Comparison of ENCODE assay signal across 16 cellular contexts in the genomic region with DNA sequence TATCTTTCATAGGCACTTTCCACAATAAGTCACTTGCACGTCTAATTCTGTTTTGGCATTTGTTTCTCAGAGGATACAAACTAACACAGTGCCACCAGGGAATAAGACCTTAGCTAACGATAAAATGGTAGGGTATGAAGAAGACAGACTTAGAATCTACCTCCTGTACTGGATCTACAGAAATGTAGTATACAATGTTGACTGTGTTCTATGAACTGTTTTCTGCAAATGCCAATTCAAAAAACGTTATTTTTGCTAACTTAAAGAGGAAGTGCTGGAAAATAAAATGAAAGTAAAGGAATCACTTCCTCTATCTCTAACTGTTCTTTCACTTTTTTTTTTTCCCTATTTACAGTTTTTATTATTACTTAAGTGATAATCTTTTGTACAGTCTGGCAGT. TPM values are rescaled to one million over a fixed set of nuclear protein-coding genes. Genes with fewer than 3 reads are reported as not detected.
DNase-seq lines count a peak whose midpoint lies in the region; ATAC-seq and TF ChIP-seq lines count a peak whose summit lies in the region.
"Had no signal": no experiment of that assay in that cellular context is flagged by ENCODE, and none has a peak within 500 bp of the region (broad histone marks: within the 10 kb centered on the region; RNA-seq: fewer than 3 reads in every experiment).

No MANE protein-coding gene starts in this region.

- no peaks in the 10 kb centered on the region for H3K9me3 Mint-ChIP-seq in CD8-positive, alpha-beta T cell
- peaks cover 5 to 8% of the 10 kb centered on the region in 2 donors for H3K9me3 Mint-ChIP-seq in stimulated activated naive CD8-positive, alpha-beta T cell treated with anti-CD3 and anti-CD28 coated beads, Interleukin-15, amount 100 ng/mL, for 72 hours
- H3K9me3 Mint-ChIP-seq: stimulated activated naive CD8-positive, alpha-beta T cell treated with anti-CD3 and anti-CD28 coated beads, Interleukin-15, Interleukin-2, amounts not matched to agents 100 ng/mL and 50 ng/mL, for 24 hours had no signal

- CTCF ChIA-PET in CD8-positive, alpha-beta T cell (lab: Charles Lee), result interaction anchor here (2.2 kb wide), 1 partner anchor 19 kb away, joined by 8 read pairs; a partner anchor contains a TSS

- H3K27me3 Mint-ChIP-seq in CD8-positive, alpha-beta T cell (ENCODE audit: low read depth), result no peaks in the 10 kb centered on the region
- no peaks in the 10 kb centered on the region for H3K27me3 Mint-ChIP-seq in stimulated activated naive CD8-positive, alpha-beta T cell treated with anti-CD3 and anti-CD28 coated beads, Interleukin-15, amount 100 ng/mL, for 72 hours
- H3K27me3 Mint-ChIP-seq: stimulated activated naive CD8-positive, alpha-beta T cell treated with anti-CD3 and anti-CD28 coated beads, Interleukin-15, Interleukin-2, amounts not matched to agents 100 ng/mL and 50 ng/mL, for 24 hours had no signal

- no peak for TF ChIP-seq CTCF in CD8-positive, alpha-beta T cell (IDR thresholded peaks at IDR 0.05)
- TF ChIP-seq CTCF in psoas muscle (IDR thresholded peaks at IDR 0.05), result no peak

- intact Hi-C loops in CD8-positive, alpha-beta T cell (cut with DNase I, micrococcal nuclease), result no loop called here
- intact Hi-C loops in psoas muscle (cut with DNase I), result no loop called here

- H3K4me1 Mint-ChIP-seq in CD8-positive, alpha-beta T cell (ENCODE audit: low read depth), result peaks cover 63% of the 10 kb centered on the region
- H3K4me1 Mint-ChIP-seq in stimulated activated naive CD8-positive, alpha-beta T cell treated with anti-CD3 and anti-CD28 coated beads, Interleukin-15, amount 100 ng/mL, for 72 hours, result peaks cover 57% of the 10 kb centered on the region

- POLR2A ChIA-PET in CD8-positive, alpha-beta T cell (lab: Charles Lee), result interaction anchor here (0.7 to 1.2 kb wide), 5 partner anchors 9 to 266 kb away, joined by 3 to 8 read pairs (median 3); a partner anchor contains a TSS

- DNase-seq in CD8-positive, alpha-beta T cell, result no peak
- peak; percentile 84 for DNase-seq in SIG-M5 treated with dmso at 0.1 percent for 504 hours (lab: John Stamatoyannopoulos, UW; ENCODE audit: unreplicated experiment)
- DNase-seq in medulla oblongata (ENCODE audit: extremely low spot score), result peak; percentile 56
- DNase-seq in RKO (ENCODE audit: low spot score), result no peak
- no peak for DNase-seq in stimulated activated naive CD8-positive, alpha-beta T cell treated with anti-CD3 and anti-CD28 coated beads, Interleukin-15, amount 100 ng/mL, for 72 hours
- DNase-seq in psoas muscle, result no peak
- DNase-seq: activated T-cell treated with anti-CD3 and anti-CD28 coated beads, Interleukin-2, amount 50 U/mL, for 48 hours; Caco-2; islet precursor cell; NCI-H446; occipital lobe; stimulated activated CD4-positive, alpha-beta T cell treated with anti-CD3 and anti-CD28 coated beads, Interleukin-2, amount 100 ng/mL, for 24 hours had no signal

- 31 to 36% (median 34%) methylated on average over 3 of the region's 3 CpGs for WGBS in psoas muscle, 3 donors

- H3K9me3 ChIP-seq in CD8-positive, alpha-beta T cell (ENCODE audit: low read length), result no peaks in the 10 kb centered on the region
- no peaks in the 10 kb centered on the region for H3K9me3 ChIP-seq in psoas muscle
- H3K9me3 ChIP-seq: Caco-2 had no signal

- no peak overlapping the region for H3K4me3 Mint-ChIP-seq in CD8-positive, alpha-beta T cell
- H3K4me3 Mint-ChIP-seq in stimulated activated naive CD8-positive, alpha-beta T cell treated with anti-CD3 and anti-CD28 coated beads, Interleukin-15, amount 100 ng/mL, for 72 hours, result no peak overlapping the region
- H3K4me3 Mint-ChIP-seq: stimulated activated naive CD8-positive, alpha-beta T cell treated with anti-CD3 and anti-CD28 coated beads, Interleukin-15, Interleukin-2, amounts not matched to agents 100 ng/mL and 50 ng/mL, for 24 hours had no signal

- no peaks in the 10 kb centered on the region for H3K27me3 ChIP-seq in CD8-positive, alpha-beta T cell (ENCODE audit: insufficient read depth, low read length)
- H3K27me3 ChIP-seq in psoas muscle (ENCODE audit: insufficient read depth in 3 of 3, low read length in 2 of 3), result no peaks in the 10 kb centered on the region

- H3K36me3 ChIP-seq in CD8-positive, alpha-beta T cell (ENCODE audit: insufficient read depth, low read length), result no peaks in the 10 kb centered on the region
- no peaks in the 10 kb centered on the region for H3K36me3 ChIP-seq in psoas muscle (ENCODE audit: insufficient read depth in 1 of 2, low read depth in 1 of 2)

- peaks cover 12% of the 10 kb centered on the region for H3K36me3 Mint-ChIP-seq in CD8-positive, alpha-beta T cell

- no peak overlapping the region for H3K27ac ChIP-seq in CD8-positive, alpha-beta T cell (ENCODE audit: low read depth, low read length)
- H3K27ac ChIP-seq in psoas muscle, result no peak overlapping the region

- H3K4me3 ChIP-seq in CD8-positive, alpha-beta T cell (ENCODE audit: low read depth, low read length), result no peak overlapping the region
- H3K4me3 ChIP-seq in psoas muscle, result no peak overlapping the region

- H3K27ac Mint-ChIP-seq in CD8-positive, alpha-beta T cell, result peak overlapping the region; percentile 64
- no peak overlapping the region for H3K27ac Mint-ChIP-seq in stimulated activated naive CD8-positive, alpha-beta T cell treated with anti-CD3 and anti-CD28 coated beads, Interleukin-15, amount 100 ng/mL, for 72 hours
- H3K27ac Mint-ChIP-seq: stimulated activated naive CD8-positive, alpha-beta T cell treated with anti-CD3 and anti-CD28 coated beads, Interleukin-15, Interleukin-2, amounts not matched to agents 100 ng/mL and 50 ng/mL, for 24 hours had no signal

- no peak for ATAC-seq in CD8-positive, alpha-beta T cell
- ATAC-seq in HG02678 (IDR thresholded peaks at IDR 0.05; ENCODE audit: unreplicated experiment), result peak; percentile 44
- ATAC-seq in GM18520 (IDR thresholded peaks at IDR 0.05; ENCODE audit: unreplicated experiment), result no peak
- no peak for ATAC-seq in stimulated activated naive CD8-positive, alpha-beta T cell treated with anti-CD3 and anti-CD28 coated beads, Interleukin-15, amount 100 ng/mL, for 72 hours
- no peak for ATAC-seq in psoas muscle

- peaks cover 45% of the 10 kb centered on the region for H3K4me1 ChIP-seq in CD8-positive, alpha-beta T cell (ENCODE audit: insufficient read depth, low read length)
- H3K4me1 ChIP-seq in psoas muscle, result no peaks in the 10 kb centered on the region

RNA-seq across cellular contexts. Expression of a gene that starts 17.8 kb away (rescaled TPM):
- 100 to 1,000 TPM; 144 to 146 TPM for total RNA-seq in CD8-positive, alpha-beta T cell
- under 1 TPM; 0.26 to 0.59 (median 0.33) TPM for total RNA-seq in psoas muscle
- under 1 TPM; 0.11 to 0.40 (median 0.18) TPM for polyA plus RNA-seq in psoas muscle
- total RNA-seq: LHCN-M2 had no signal

Comparison
In these comparisons a context has a peak if more than half of its experiments do, and no peak if none do; other contexts are left out.
1. DNase-seq: peak in SIG-M5 treated with dmso at 0.1 percent for 504 hours (single experiment) and medulla oblongata (single experiment); none in CD8-positive, alpha-beta T cell (0 of 7), RKO (single experiment), stimulated activated naive CD8-positive, alpha-beta T cell treated with anti-CD3 and anti-CD28 coated beads, Interleukin-15, amount 100 ng/mL, for 72 hours (0 of 2) and psoas muscle (0 of 2).
2. RNA of a gene that starts 17.8 kb away (total RNA-seq): 144 to 146 TPM in CD8-positive, alpha-beta T cell; 0.26 to 0.59 TPM in psoas muscle; every median in the first group is over 10 times any median in the second.